In genomic region chr10:46228076-46229071, GRCh38 we compare ENCODE assay signal across 8 cellular contexts. TPM values are rescaled to one million over a fixed set of nuclear protein-coding genes. Genes with fewer than 3 reads are reported as not detected.
DNase-seq lines count a peak whose midpoint lies in the region; ATAC-seq and TF ChIP-seq lines count a peak whose summit lies in the region.

No MANE protein-coding gene starts in this region.

- no peaks in the 10 kb centered on the region for H3K9me2 ChIP-seq in SU-DHL-6 (replicated peaks; ENCODE audit: insufficient read depth, low read length)

- no peak overlapping the region for H3K27ac ChIP-seq in SU-DHL-6 (ENCODE audit: low read depth, low read length)
- H3K27ac ChIP-seq in uterus = no peak overlapping the region

- no peaks in the 10 kb centered on the region for H4K20me1 ChIP-seq in SU-DHL-6 (ENCODE audit: low read depth, low read length)

- H3K9me3 ChIP-seq in SU-DHL-6 (ENCODE audit: insufficient read depth, low read length) = no peaks in the 10 kb centered on the region
- no peaks in the 10 kb centered on the region for H3K9me3 ChIP-seq in uterus

- no peaks in the 10 kb centered on the region for H3F3A ChIP-seq in SU-DHL-6 (ENCODE audit: insufficient read depth)

- H3K36me3 ChIP-seq in SU-DHL-6 (ENCODE audit: low read length) (no peaks in the 10 kb centered on the region), uterus (no peaks in the 10 kb centered on the region)

- intact Hi-C loops in cardiac septum (cut with DNase I) = no loop called here
- intact Hi-C loops in uterus (cut with DNase I; ENCODE audit: low total_unique reads) = no loop called here

- ATAC-seq in GM18502 (IDR thresholded peaks at IDR 0.05; ENCODE audit: poor library complexity, unreplicated experiment) = peak; percentile 83
- peak; percentile 84 for ATAC-seq in activated naive CD8-positive, alpha-beta T cell treated with anti-CD3 and anti-CD28 coated beads, Interleukin-2, amount 50 U/mL, for 24 hours

- H3K4me3 ChIP-seq in SU-DHL-6 (ENCODE audit: insufficient read depth, low read length, poor library complexity, severe bottlenecking) (no peak overlapping the region), uterus (no peak overlapping the region)

- no peak overlapping the region for H3K9ac ChIP-seq in SU-DHL-6 (ENCODE audit: low read length)

- no peaks in the 10 kb centered on the region for H3K4me1 ChIP-seq in uterus

- TF ChIP-seq POLR2A in uterus (IDR thresholded peaks at IDR 0.05) = no peak

- no peak overlapping the region for H2AFZ ChIP-seq in SU-DHL-6 (ENCODE audit: low read depth, low read length, severe bottlenecking)

- TF ChIP-seq CTCF in SU-DHL-6 (IDR thresholded peaks at IDR 0.05; ENCODE audit: insufficient read depth, low read length, poor library complexity, severe bottlenecking) (peak; percentile 73), progenitor cell of endocrine pancreas (IDR thresholded peaks at IDR 0.05; ENCODE audit: unreplicated experiment) (peak; percentile 80), uterus (IDR thresholded peaks at IDR 0.05) (peak; percentile 77 to 91 (median 81))

- DNase-seq in AG08395 (ENCODE audit: low spot score) (peak; percentile 84), HT-29 (ENCODE audit: low spot score) (peak; percentile 61), cardiac septum (ENCODE audit: low spot score) (peak; percentile 82), progenitor cell of endocrine pancreas (ENCODE audit: low spot score, unreplicated experiment) (peak; percentile 58), uterus (peak; percentile 47 to 54)
- peak; percentile 76 for DNase-seq in activated naive CD8-positive, alpha-beta T cell treated with anti-CD3 and anti-CD28 coated beads, Interleukin-2, amount 50 U/mL, for 24 hours

- H3K4me1 Mint-ChIP-seq in activated naive CD8-positive, alpha-beta T cell treated with anti-CD3 and anti-CD28 coated beads, Interleukin-2, amount 50 U/mL, for 24 hours = peaks cover 12% of the 10 kb centered on the region
- no peaks in the 10 kb centered on the region for H3K4me1 Mint-ChIP-seq in progenitor cell of endocrine pancreas (ENCODE audit: low read depth)

- H3K27ac Mint-ChIP-seq in activated naive CD8-positive, alpha-beta T cell treated with anti-CD3 and anti-CD28 coated beads, Interleukin-2, amount 50 U/mL, for 24 hours = no peak overlapping the region
- H3K27ac Mint-ChIP-seq in progenitor cell of endocrine pancreas = no peak overlapping the region

- H3K9me3 Mint-ChIP-seq in activated naive CD8-positive, alpha-beta T cell treated with anti-CD3 and anti-CD28 coated beads, Interleukin-2, amount 50 U/mL, for 24 hours = peaks cover 9% of the 10 kb centered on the region
- H3K9me3 Mint-ChIP-seq in progenitor cell of endocrine pancreas (ENCODE audit: low read depth) = no peaks in the 10 kb centered on the region

- no peak overlapping the region for H3K4me3 Mint-ChIP-seq in activated naive CD8-positive, alpha-beta T cell treated with anti-CD3 and anti-CD28 coated beads, Interleukin-2, amount 50 U/mL, for 24 hours
- H3K4me3 Mint-ChIP-seq in progenitor cell of endocrine pancreas (ENCODE audit: low read depth) = no peak overlapping the region

- peaks cover 11% of the 10 kb centered on the region for H3K36me3 Mint-ChIP-seq in activated naive CD8-positive, alpha-beta T cell treated with anti-CD3 and anti-CD28 coated beads, Interleukin-2, amount 50 U/mL, for 24 hours (ENCODE audit: low read depth)
- H3K36me3 Mint-ChIP-seq in progenitor cell of endocrine pancreas (ENCODE audit: insufficient read depth) = no peaks in the 10 kb centered on the region

- no peaks in the 10 kb centered on the region for H3K27me3 ChIP-seq in SU-DHL-6 (ENCODE audit: low read length)
- H3K27me3 ChIP-seq in uterus = no peaks in the 10 kb centered on the region

- no peak overlapping the region for H3K4me2 ChIP-seq in SU-DHL-6 (ENCODE audit: low read depth, low read length, poor library complexity, severe bottlenecking)

- no peaks in the 10 kb centered on the region for H3K27me3 Mint-ChIP-seq in activated naive CD8-positive, alpha-beta T cell treated with anti-CD3 and anti-CD28 coated beads, Interleukin-2, amount 50 U/mL, for 24 hours
- H3K27me3 Mint-ChIP-seq in progenitor cell of endocrine pancreas = peaks cover 9% of the 10 kb centered on the region

- H3K79me2 ChIP-seq in SU-DHL-6 (ENCODE audit: insufficient read depth, low read length) = no peaks in the 10 kb centered on the region

RNA-seq across cellular contexts. Expression of gene ANTXRL, which starts 58.4 kb away (rescaled TPM):
- not detected in 2 replicates for total RNA-seq in HT-29 (2014; rRNA removed; shearing (Covaris generic))
- total RNA-seq in cardiac septum (not detected), progenitor cell of endocrine pancreas (not detected in 2 replicates), uterus (under 1 TPM in 1 of 4 donors, not detected in 3; 0.27 TPM)
